Comparison of ENCODE assay signal across 24 cellular contexts in the genomic region with DNA sequence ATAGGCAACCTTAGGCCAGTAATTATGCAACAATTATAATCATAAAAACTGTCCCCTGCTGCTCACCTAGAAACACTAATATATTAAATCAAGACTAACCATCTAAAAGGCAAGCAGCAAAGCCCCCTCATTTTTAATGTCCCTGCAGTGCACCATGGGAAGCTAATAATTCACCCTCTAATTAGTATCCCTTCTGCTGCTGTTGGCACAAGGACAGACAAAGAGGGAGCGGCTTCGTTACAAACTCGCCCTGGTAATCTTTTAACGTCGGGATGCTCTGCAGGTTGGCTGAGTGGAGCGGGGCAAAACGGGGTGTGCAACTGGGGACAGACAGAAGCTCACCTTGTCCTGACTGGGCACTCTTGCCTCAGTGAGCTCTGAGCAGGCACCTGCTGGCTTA.
DNase-seq lines count a peak whose midpoint lies in the region; ATAC-seq and TF ChIP-seq lines count a peak whose summit lies in the region.
"Had no signal": no experiment of that assay in that cellular context is flagged by ENCODE, and none has a peak within 500 bp of the region (broad histone marks: within the 10 kb centered on the region; RNA-seq: fewer than 3 reads in every experiment).

No MANE protein-coding gene starts in this region.

- DNase-seq in DMS 273 (lab: John Stamatoyannopoulos, UW; ENCODE audit: unreplicated experiment) (peak; percentile 85), NCI-H1105 treated with DMSO at 0.1 percent for 48 hours (lab: John Stamatoyannopoulos, UW) (peak; percentile 22), NCI-H748 treated with DMSO at 0.1 percent for 48 hours (lab: John Stamatoyannopoulos, UW) (peak; percentile 0), nephron progenitor cell (no peak), osteoblast (ENCODE audit: insufficient read length, low spot score, missing footprints) (no peak), Right ventricle myocardium inferior (ENCODE audit: missing footprints) (no peak)
- no peak for DNase-seq in activated CD4-positive, alpha-beta T cell treated with anti-CD3 and anti-CD28 coated beads, Interleukin-2, amount 50 U/mL, for 1 hour
- DNase-seq: CD8-positive, alpha-beta memory T cell; GM23248; H9; HFFc6; KBM-7; MM.1S; NCI-H1048; NCI-H2081 treated with DMSO at 0.1 percent for 48 hours; NCI-H2171 treated with DMSO at 0.1 percent for 48 hours; NCI-H446; NCI-H774; OCI-M1; T-helper 1 cell had no signal

- H3K9me3 Mint-ChIP-seq in nephron progenitor cell, result no peaks in the 10 kb centered on the region
- H3K9me3 Mint-ChIP-seq: H9 had no signal

- peaks cover 41% of the 10 kb centered on the region for H3K27me3 Mint-ChIP-seq in nephron progenitor cell (ENCODE audit: low read depth, poor library complexity)
- H3K27me3 Mint-ChIP-seq: CD8-positive, alpha-beta memory T cell had no signal

- ATAC-seq in Right ventricle myocardium inferior, result no peak
- ATAC-seq: GM12878, HepG2 had no signal

- TF ChIP-seq CTCF in nephron progenitor cell (IDR thresholded peaks at IDR 0.05) (no peak), osteoblast (IDR thresholded peaks at IDR 0.05; ENCODE audit: extremely low read depth, low read depth, low read length) (no peak)

- peak overlapping the region; percentile 42 for H3K27ac Mint-ChIP-seq in nephron progenitor cell
- H3K27ac Mint-ChIP-seq: CD8-positive, alpha-beta memory T cell; H9; HFFc6 had no signal

- no peaks in the 10 kb centered on the region for H3K79me2 ChIP-seq in osteoblast (ENCODE audit: insufficient read depth, low read length)

- no peak overlapping the region for H3K4me2 ChIP-seq in osteoblast (ENCODE audit: insufficient read depth, low read length)

- no peak overlapping the region for H3K4me3 Mint-ChIP-seq in nephron progenitor cell
- H3K4me3 Mint-ChIP-seq: CD8-positive, alpha-beta memory T cell; H9; HFFc6 had no signal

- no peak overlapping the region for H3K4me3 ChIP-seq in osteoblast (ENCODE audit: insufficient read depth, low read length)
- H3K4me3 ChIP-seq: GM12878, GM23248, SJSA1 had no signal

- H3K36me3 ChIP-seq in osteoblast (ENCODE audit: insufficient read depth, low read length), result no peaks in the 10 kb centered on the region
- H3K36me3 ChIP-seq: SJSA1 had no signal

- peaks cover 15% of the 10 kb centered on the region for H3K4me1 Mint-ChIP-seq in nephron progenitor cell
- H3K4me1 Mint-ChIP-seq: CD8-positive, alpha-beta memory T cell had no signal

- H3K27ac ChIP-seq in osteoblast (ENCODE audit: low read depth, low read length), result no peak overlapping the region
- H3K27ac ChIP-seq: C4-2B, GM23248, SJSA1 had no signal

- no peaks in the 10 kb centered on the region for H3K9me3 ChIP-seq in osteoblast (ENCODE audit: low read depth, low read length)
- H3K9me3 ChIP-seq: SJSA1 had no signal

- no peaks in the 10 kb centered on the region for H3K36me3 Mint-ChIP-seq in nephron progenitor cell (ENCODE audit: low read depth)
- H3K36me3 Mint-ChIP-seq: CD8-positive, alpha-beta memory T cell had no signal

- no peaks in the 10 kb centered on the region for H3K27me3 ChIP-seq in osteoblast (ENCODE audit: insufficient read depth, low read length)
- H3K27me3 ChIP-seq: SJSA1 had no signal

- H2AFZ ChIP-seq in osteoblast (ENCODE audit: low read length), result no peak overlapping the region
- H2AFZ ChIP-seq: GM23248 had no signal

- intact Hi-C loops in Right ventricle myocardium inferior (cut with DNase I), result no loop called here

- no peaks in the 10 kb centered on the region for H4K20me1 ChIP-seq in osteoblast (ENCODE audit: insufficient read depth, low read length)

- no peaks in the 10 kb centered on the region for H3K4me1 ChIP-seq in osteoblast (ENCODE audit: insufficient read depth, low read length)
- H3K4me1 ChIP-seq: SJSA1 had no signal

Comparison
In these comparisons a context has a peak if more than half of its experiments do, and no peak if none do; other contexts are left out.
1. DNase-seq: peak in DMS 273 (single experiment), NCI-H1105 treated with DMSO at 0.1 percent for 48 hours (single experiment) and NCI-H748 treated with DMSO at 0.1 percent for 48 hours (single experiment); none in nephron progenitor cell (single experiment), activated CD4-positive, alpha-beta T cell treated with anti-CD3 and anti-CD28 coated beads, Interleukin-2, amount 50 U/mL, for 1 hour (single experiment), osteoblast (single experiment) and Right ventricle myocardium inferior (single experiment).